Comparison of ENCODE assay signal across 14 cellular contexts in genomic region chr6:34340394-34340793, GRCh38. TPM values are rescaled to one million over a fixed set of nuclear protein-coding genes. Genes with fewer than 3 reads are reported as not detected.
DNase-seq lines count a peak whose midpoint lies in the region; ATAC-seq, FAIRE-seq and TF ChIP-seq lines count a peak whose summit lies in the region.
"Had no signal": no experiment of that assay in that cellular context is flagged by ENCODE, and none has a peak within 500 bp of the region (broad histone marks: within the 10 kb centered on the region; RNA-seq: fewer than 3 reads in every experiment).

No MANE protein-coding gene starts in this region.

- ATAC-seq in GM23338 (no peak), HepG2 (no peak)

- in situ Hi-C loops in transverse colon (cut with MboI; ENCODE audit: low pct_ligation_motif_present in 1 of 4, low pct_unique_long_range_greater_than_20kb in 1 of 4, low sequenced_read_pairs in 3 of 4) = no loop called here
- in situ Hi-C loops in HepG2 (cut with HindIII; ENCODE audit: extremely low pct_ligation_motif_present, low pct_unique_long_range_greater_than_20kb) = no loop called here

- no peaks in the 10 kb centered on the region for H3K9me3 Mint-ChIP-seq in GM23338

- H3F3A ChIP-seq in GM23338 (replicated peaks; ENCODE audit: low read depth) = no peaks in the 10 kb centered on the region

- H4K20me1 ChIP-seq in GM23338 (replicated peaks; ENCODE audit: insufficient read depth) (peaks cover 5% of the 10 kb centered on the region), HepG2 (ENCODE audit: insufficient read depth, low read length) (no peaks in the 10 kb centered on the region)

- no peaks in the 10 kb centered on the region for H3K27me3 Mint-ChIP-seq in GM23338 (ENCODE audit: insufficient read depth, low read depth, poor library complexity)

- TF ChIP-seq EP300 in transverse colon (IDR thresholded peaks at IDR 0.05; ENCODE audit: low read depth) (no peak), HepG2 (IDR thresholded peaks at IDR 0.05; ENCODE audit: low read depth in 2 of 2, low read length in 2 of 2) (no peak), HepG2 (CRISPR knock-in tag; IDR thresholded peaks at IDR 0.05; ENCODE audit: borderline replicate concordance) (no peak)

- H3K36me3 ChIP-seq in GM23338 (ENCODE audit: insufficient read depth) (no peaks in the 10 kb centered on the region), neutrophil (no peaks in the 10 kb centered on the region), transverse colon (no peaks in the 10 kb centered on the region), HepG2 (replicated peaks in 1 of 2; ENCODE audit: control insufficient read depth in 1 of 2, insufficient read depth in 2 of 2, low read length in 2 of 2) (peaks cover 1 to 23% of the 10 kb centered on the region in 2 experiments; a peak in 4 of 5 replicates)

- POLR2A ChIA-PET in HepG2 (lab: Yijun Ruan, JAX) (no interaction called here), RWPE1 (lab: Yijun Ruan, JAX; ENCODE audit: low non-redundant PET) (no interaction called here)

- H3K4me1 ChIP-seq in GM23338 (ENCODE audit: insufficient read depth) (peaks cover 7% of the 10 kb centered on the region; the same call in 1 of the 2 replicates), neutrophil (ENCODE audit: control insufficient read depth in 1 of 2, insufficient read depth in 1 of 2, low read depth in 1 of 2, low read length in 1 of 2) (peaks cover 42 to 69% of the 10 kb centered on the region in 2 experiments), transverse colon (peaks cover 9 to 62% (median 30%) of the 10 kb centered on the region in 4 donors), HepG2 (ENCODE audit: insufficient read depth, low read length) (no peaks in the 10 kb centered on the region)
- H3K4me1 ChIP-seq: SJSA1 had no signal

- H3K4me2 ChIP-seq in GM23338 (no peak overlapping the region), HepG2 (ENCODE audit: low read depth, low read length) (no peak overlapping the region)

- TF ChIP-seq CTCF in GM23338 (conservative IDR thresholded peaks at IDR 0.05; ENCODE audit: low read depth in 2 of 2) (no peak), VCaP (conservative IDR thresholded peaks at IDR 0.05) (no peak), neutrophil (IDR thresholded peaks at IDR 0.05) (no peak), transverse colon (IDR thresholded peaks at IDR 0.05) (no peak), HepG2 (CRISPR knock-in tag; IDR thresholded peaks at IDR 0.05) (no peak), RWPE1 (conservative IDR thresholded peaks at IDR 0.05; ENCODE audit: low read depth) (no peak)

- peaks cover 14% of the 10 kb centered on the region; the same call in 2 of the 3 replicates for H3K4me1 Mint-ChIP-seq in GM23338

- H3K79me2 ChIP-seq in GM23338 (replicated peaks; ENCODE audit: insufficient read depth) (peaks cover 41% of the 10 kb centered on the region), HepG2 (ENCODE audit: insufficient read depth, low read length) (peaks cover 29% of the 10 kb centered on the region)

- 88 to 90% methylated on average over 3 of the region's 3 CpGs for WGBS in transverse colon (ENCODE audit: low coverage in 1 of 2), 2 donors
- WGBS in HepG2 (ENCODE audit: low lambda C conversion rate) = 95% methylated on average over 3 of the region's 3 CpGs

- H3K4me3 Mint-ChIP-seq in GM23338 = no peak overlapping the region

- CTCF ChIA-PET in HepG2 (lab: Yijun Ruan, JAX; ENCODE audit: low intra/inter-chr PET ratio, low total read pairs) (no interaction called here), RWPE1 (lab: Yijun Ruan, JAX) (no interaction called here)

- H3K27me3 ChIP-seq in GM23338 (ENCODE audit: insufficient read depth) (no peaks in the 10 kb centered on the region), neutrophil (no peaks in the 10 kb centered on the region), transverse colon (no peaks in the 10 kb centered on the region), HepG2 (ENCODE audit: control insufficient read depth in 1 of 2, insufficient read depth in 2 of 2, low read length in 2 of 2) (no peaks in the 10 kb centered on the region)
- H3K27me3 ChIP-seq: Peyer's patch, SJSA1 had no signal

- H3K27ac Mint-ChIP-seq in GM23338 = peak overlapping the region; percentile 2; the same call in 1 of the 2 replicates

- no TSS peak for BruUV-seq in HepG2 (replicated peaks; lab: Mats Ljungman, UMichigan)

- H3K4me3 ChIP-seq in GM23338 = no peak overlapping the region
- no peak overlapping the region for H3K4me3 ChIP-seq in neutrophil (ENCODE audit: low read depth in 1 of 2, low read length in 1 of 2)
- H3K4me3 ChIP-seq in transverse colon = no peak overlapping the region
- H3K4me3 ChIP-seq in HepG2 (replicated peaks in 1 of 3; ENCODE audit: insufficient read depth in 1 of 3, low read depth in 2 of 3, low read length in 3 of 3) = no peak overlapping the region
- H3K4me3 ChIP-seq: Peyer's patch, SJSA1 had no signal

- intact Hi-C loops in transverse colon (cut with DNase I; ENCODE audit: low total_unique reads) (no loop called here), HepG2 (cut with micrococcal nuclease; ENCODE audit: unreplicated experiment) (no loop called here)

- H3K9ac ChIP-seq in HepG2 (ENCODE audit: insufficient read depth, low read depth, low read length) = no peak overlapping the region

- TF ChIP-seq POLR2A in transverse colon (IDR thresholded peaks at IDR 0.05) = no peak
- TF ChIP-seq POLR2A in HepG2 (IDR thresholded peaks at IDR 0.05; ENCODE audit: insufficient read depth in 1 of 2, low read depth in 2 of 2, low read length in 2 of 2) = no peak

- no peak for TF ChIP-seq RAD21 in HepG2 (CRISPR knock-in tag; IDR thresholded peaks at IDR 0.05)

- no peak for FAIRE-seq in HepG2 (lab: Jason Lieb, UNC)

- H3K36me3 Mint-ChIP-seq in GM23338 (ENCODE audit: low read depth) = peaks cover 4% of the 10 kb centered on the region; the same call in 1 of the 3 replicates

- DNase-seq in GM23338 (ENCODE audit: low spot score) (no peak), transverse colon (no peak), HepG2 (ENCODE audit: low spot score) (no peak), RWPE1 (ENCODE audit: low spot score) (no peak), SIG-M5 (lab: John Stamatoyannopoulos, UW) (no peak)
- DNase-seq: DMS 273 treated with DMSO at 0.1 percent for 48 hours, NCI-H1417, NCI-H2029, NCI-H2171 treated with DMSO at 0.1 percent for 48 hours, NCI-H774, Peyer's patch had no signal

- no peaks in the 10 kb centered on the region for H3K9me2 ChIP-seq in GM23338 (ENCODE audit: insufficient read depth)

- no peak overlapping the region for H3K27ac ChIP-seq in GM23338 (ENCODE audit: low read depth)
- H3K27ac ChIP-seq in VCaP = peak overlapping the region; percentile 68; the same call in 1 of the 2 replicates
- H3K27ac ChIP-seq in neutrophil = peak overlapping the region; percentile 43
- H3K27ac ChIP-seq in transverse colon = peak overlapping the region in 3 of 4 donors; percentile 26 to 52 (median 36)
- H3K27ac ChIP-seq in HepG2 (ENCODE audit: extremely low read length, insufficient read depth, low read length) = no peak overlapping the region
- no peak overlapping the region for H3K27ac ChIP-seq in RWPE1
- H3K27ac ChIP-seq: Peyer's patch, SJSA1 had no signal

- H3K9me3 ChIP-seq in neutrophil (no peaks in the 10 kb centered on the region), transverse colon (no peaks in the 10 kb centered on the region), HepG2 (ENCODE audit: low read length) (no peaks in the 10 kb centered on the region)
- H3K9me3 ChIP-seq: Peyer's patch, SJSA1 had no signal

- H2AFZ ChIP-seq in GM23338 (no peak overlapping the region), HepG2 (ENCODE audit: low read length) (no peak overlapping the region)

TF ChIP-seq in GM23338, 12 proteins besides CTCF, POLR2A, EP300 and RAD21 (continues in another document):
- TF ChIP-seq EZH2 (IDR thresholded peaks at IDR 0.05; ENCODE audit: low read depth, unreplicated experiment) = no peak
- TF ChIP-seq ZNF114 (CRISPR knock-in tag; IDR thresholded peaks at IDR 0.05) = no peak

RNA-seq across cellular contexts. Expression of gene NUDT3, which starts 52.1 kb away (rescaled TPM):
- 31.1 and 32.5 TPM in 2 replicates for total RNA-seq in GM23338 (2014; rRNA removed; shearing (Covaris generic))
- polyA plus RNA-seq in GM23338 (2016; fragmentation: Nextera tagmentation; extraction: Ambion mirVana) (11.5 and 12.1 TPM in 2 replicates), HepG2 (2011; rRNA removed) (17.6 and 20.6 TPM in 2 replicates)
- total RNA-seq in transverse colon (10 to 100 TPM in 3 of 4 donors, 1 to 10 TPM in 1; 9.6 to 27.9 (median 16.9) TPM), HepG2 (2016; rRNA removed; fragmentation: Illumina TruSeq; extraction: Trizol) (20.2 and 30.1 TPM in 2 replicates)
- 4.1 and 4.8 TPM in 2 replicates for total RNA-seq in HepG2 (2016; cell fraction: cytosol; rRNA removed; fragmentation: Illumina TruSeq; extraction: Trizol; ENCODE audit: low read depth)
- 19.5 and 29.7 TPM in 2 replicates for total RNA-seq in HepG2 (2016; cell fraction: insoluble cytoplasmic fraction; rRNA removed; fragmentation: Illumina TruSeq; extraction: Trizol)
- 14.6 and 14.8 TPM in 2 replicates for total RNA-seq in HepG2 (2016; cell fraction: membrane; rRNA removed; fragmentation: Illumina TruSeq; extraction: Trizol)
- total RNA-seq in HepG2 (2016; cell fraction: nucleus; rRNA removed; fragmentation: Illumina TruSeq; extraction: Trizol) = 15.7 and 19.0 TPM in 2 replicates
- 10.7 and 14.8 TPM in 2 replicates for polyA plus RNA-seq in HepG2 (2011; cell fraction: cytosol; rRNA removed)
- 9.2 and 11.9 TPM in 2 replicates for polyA plus RNA-seq in HepG2 (2011; cell fraction: nucleus; rRNA removed)
- polyA plus RNA-seq in HepG2 (2012) = 5.6 TPM in 2 replicates
- 3.0 and 3.5 TPM in 2 replicates for polyA plus RNA-seq in HepG2 (2016; cell fraction: cytosol; fragmentation: Illumina TruSeq; extraction: Trizol; ENCODE audit: low read depth)
- polyA plus RNA-seq in HepG2 (2016; cell fraction: insoluble cytoplasmic fraction; fragmentation: Illumina TruSeq; extraction: Trizol; ENCODE audit: low read depth) = 22.4 and 22.7 TPM in 2 replicates
- 7.4 and 7.7 TPM in 2 replicates for polyA plus RNA-seq in HepG2 (2016; cell fraction: membrane; fragmentation: Illumina TruSeq; extraction: Trizol; ENCODE audit: low read depth)
- polyA plus RNA-seq in HepG2 (2016; cell fraction: nucleus; fragmentation: Illumina TruSeq; extraction: Trizol; ENCODE audit: insufficient read depth, low read depth) = 23.3 TPM in 2 replicates
- polyA minus RNA-seq in HepG2 (2011; rRNA and poly(A)+ RNA removed; ENCODE audit: low replicate concordance) = 23.6 and 25.7 TPM in 2 replicates
- 18.9 and 21.6 TPM in 2 replicates for polyA minus RNA-seq in HepG2 (2011; cell fraction: cytosol; rRNA and poly(A)+ RNA removed)
- 14.0 and 19.0 TPM in 2 replicates for polyA minus RNA-seq in HepG2 (2011; cell fraction: nucleus; rRNA and poly(A)+ RNA removed)

Comparison
In these comparisons a context has a peak if more than half of its experiments do, and no peak if none do; other contexts are left out.
1. H3K27ac ChIP-seq: peak in VCaP (single experiment), neutrophil (single experiment) and transverse colon (3 of 4); none in GM23338 (single experiment), HepG2 (single experiment) and RWPE1 (single experiment).